In genomic region chr6:89986650-89987074, GRCh38 we compare ENCODE assay signal across 10 cellular contexts.
DNase-seq lines count a peak whose midpoint lies in the region; ATAC-seq and TF ChIP-seq lines count a peak whose summit lies in the region.
"Had no signal": no experiment of that assay in that cellular context is flagged by ENCODE, and none has a peak within 500 bp of the region (broad histone marks: within the 10 kb centered on the region; RNA-seq: fewer than 3 reads in every experiment).

No MANE protein-coding gene starts in this region.

- no peak overlapping the region for H3K4me3 ChIP-seq in CD4-positive, CD25-positive, alpha-beta regulatory T cell (ENCODE audit: low read depth, low read length)
- no peak overlapping the region for H3K4me3 ChIP-seq in HAP-1
- H3K4me3 ChIP-seq: colonic mucosa had no signal

- in situ Hi-C loops in HAP-1 (cut with MboI; ENCODE audit: low sequenced_read_pairs) = no loop called here

- no peaks in the 10 kb centered on the region for H3K9me3 Mint-ChIP-seq in CD4-positive, CD25-positive, alpha-beta regulatory T cell
- H3K9me3 Mint-ChIP-seq in brain (no peaks in the 10 kb centered on the region), nephron progenitor cell (no peaks in the 10 kb centered on the region)

- peaks cover 0 to 52% (median 17%) of the 10 kb centered on the region in 4 donors for H3K4me1 Mint-ChIP-seq in CD4-positive, CD25-positive, alpha-beta regulatory T cell
- H3K4me1 Mint-ChIP-seq in brain (peaks cover 61% of the 10 kb centered on the region), nephron progenitor cell (peaks cover 45% of the 10 kb centered on the region)

- no peak for TF ChIP-seq CTCF in brain (conservative IDR thresholded peaks at IDR 0.05)
- no peak for TF ChIP-seq CTCF in nephron progenitor cell (IDR thresholded peaks at IDR 0.05)

- no peaks in the 10 kb centered on the region for H3K27me3 ChIP-seq in CD4-positive, CD25-positive, alpha-beta regulatory T cell (ENCODE audit: control insufficient read depth, insufficient read depth, low read length)
- H3K27me3 ChIP-seq in HAP-1 (ENCODE audit: low read depth) = no peaks in the 10 kb centered on the region
- H3K27me3 ChIP-seq: colonic mucosa had no signal

- H3K36me3 Mint-ChIP-seq in CD4-positive, CD25-positive, alpha-beta regulatory T cell = peaks cover 14% of the 10 kb centered on the region
- H3K36me3 Mint-ChIP-seq in brain (no peaks in the 10 kb centered on the region), nephron progenitor cell (ENCODE audit: low read depth) (no peaks in the 10 kb centered on the region)

- H3K9me3 ChIP-seq in CD4-positive, CD25-positive, alpha-beta regulatory T cell (ENCODE audit: control insufficient read depth in 2 of 2, low read length in 2 of 2) = no peaks in the 10 kb centered on the region
- H3K9me3 ChIP-seq in HAP-1 = no peaks in the 10 kb centered on the region
- H3K9me3 ChIP-seq: colonic mucosa had no signal

- H3K27ac Mint-ChIP-seq in CD4-positive, CD25-positive, alpha-beta regulatory T cell = peak overlapping the region in 2 of 3 donors; percentile 47 to 68
- H3K27ac Mint-ChIP-seq in brain (peak overlapping the region in 4 of 5 experiments; percentile 26 to 95 (median 92)), nephron progenitor cell (peak overlapping the region; percentile 12)

- peaks cover 6% of the 10 kb centered on the region for H3K27me3 Mint-ChIP-seq in CD4-positive, CD25-positive, alpha-beta regulatory T cell
- no peaks in the 10 kb centered on the region for H3K27me3 Mint-ChIP-seq in brain
- peaks cover 4% of the 10 kb centered on the region for H3K27me3 Mint-ChIP-seq in nephron progenitor cell (ENCODE audit: low read depth, poor library complexity)

- no peak for ATAC-seq in CD4-positive, CD25-positive, alpha-beta regulatory T cell (ENCODE audit: low read depth in 2 of 2)
- ATAC-seq in GM21529 (IDR thresholded peaks at IDR 0.05; ENCODE audit: unreplicated experiment) = no peak
- ATAC-seq in GM21619 (IDR thresholded peaks at IDR 0.05; ENCODE audit: unreplicated experiment) = no peak

- no peak overlapping the region for H3K4me3 Mint-ChIP-seq in CD4-positive, CD25-positive, alpha-beta regulatory T cell
- H3K4me3 Mint-ChIP-seq in brain = peak overlapping the region in 4 of 5 experiments; percentile 19 to 61 (median 24)
- H3K4me3 Mint-ChIP-seq in nephron progenitor cell = no peak overlapping the region

- no peaks in the 10 kb centered on the region for H3K4me1 ChIP-seq in CD4-positive, CD25-positive, alpha-beta regulatory T cell (ENCODE audit: control insufficient read depth, insufficient read depth, low read length, poor library complexity, severe bottlenecking)
- H3K4me1 ChIP-seq in HAP-1 = no peaks in the 10 kb centered on the region
- H3K4me1 ChIP-seq: colonic mucosa had no signal

- H3K27ac ChIP-seq in CD4-positive, CD25-positive, alpha-beta regulatory T cell (ENCODE audit: insufficient read depth, low read length, poor library complexity, severe bottlenecking) = no peak overlapping the region
- H3K27ac ChIP-seq: colonic mucosa had no signal

- no peak for DNase-seq in CD4-positive, CD25-positive, alpha-beta regulatory T cell
- DNase-seq in LHCN-M2 (ENCODE audit: low read depth) (peak; percentile 89), nephron progenitor cell (no peak), HAP-1 (ENCODE audit: low spot score in 2 of 2) (no peak), OCI-M2 (lab: John Stamatoyannopoulos, UW; ENCODE audit: unreplicated experiment) (no peak)
- DNase-seq: colonic mucosa, NCI-H524 had no signal

- H3K36me3 ChIP-seq in CD4-positive, CD25-positive, alpha-beta regulatory T cell (ENCODE audit: control insufficient read depth, insufficient read depth, low read length) = no peaks in the 10 kb centered on the region
- H3K36me3 ChIP-seq in HAP-1 (replicated peaks) = no peaks in the 10 kb centered on the region
- H3K36me3 ChIP-seq: colonic mucosa had no signal

Comparison
In these comparisons a context has a peak if more than half of its experiments do, and no peak if none do; other contexts are left out.
1. H3K27ac Mint-ChIP-seq: peak in every context shown above with its lines; median percentile 92 in brain; 58 in CD4-positive, CD25-positive, alpha-beta regulatory T cell; 12 in nephron progenitor cell.
2. H3K4me3 Mint-ChIP-seq: peak in brain (4 of 5); none in CD4-positive, CD25-positive, alpha-beta regulatory T cell (0 of 4) and nephron progenitor cell (single experiment).